Comparison of ENCODE assay signal across 1 cellular context in the genomic region with DNA sequence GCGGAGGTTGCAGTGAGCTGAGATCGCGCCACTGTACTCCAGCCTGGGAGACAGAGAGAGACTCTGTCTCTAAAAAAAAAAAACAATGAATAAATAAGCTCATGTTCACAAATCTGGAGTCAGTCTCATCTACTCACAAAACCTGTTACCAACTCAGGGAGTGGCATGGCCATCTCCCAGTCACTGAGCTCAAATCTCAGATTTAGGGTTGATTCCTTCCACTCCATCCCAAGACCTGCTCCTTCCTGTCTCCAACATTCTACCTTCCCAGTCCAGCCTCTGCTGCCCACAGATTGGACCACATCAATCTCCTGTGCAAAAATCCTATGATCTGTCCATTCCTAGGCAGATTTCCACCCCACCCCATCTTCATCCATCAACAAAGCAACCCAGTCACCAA.
TF ChIP-seq lines count a peak whose summit lies in the region.

No MANE protein-coding gene starts in this region.

TF ChIP-seq in K562, 482 proteins besides CTCF, POLR2A, EP300 and RAD21 (continued from another document):
- TF ChIP-seq, protein P1, sequence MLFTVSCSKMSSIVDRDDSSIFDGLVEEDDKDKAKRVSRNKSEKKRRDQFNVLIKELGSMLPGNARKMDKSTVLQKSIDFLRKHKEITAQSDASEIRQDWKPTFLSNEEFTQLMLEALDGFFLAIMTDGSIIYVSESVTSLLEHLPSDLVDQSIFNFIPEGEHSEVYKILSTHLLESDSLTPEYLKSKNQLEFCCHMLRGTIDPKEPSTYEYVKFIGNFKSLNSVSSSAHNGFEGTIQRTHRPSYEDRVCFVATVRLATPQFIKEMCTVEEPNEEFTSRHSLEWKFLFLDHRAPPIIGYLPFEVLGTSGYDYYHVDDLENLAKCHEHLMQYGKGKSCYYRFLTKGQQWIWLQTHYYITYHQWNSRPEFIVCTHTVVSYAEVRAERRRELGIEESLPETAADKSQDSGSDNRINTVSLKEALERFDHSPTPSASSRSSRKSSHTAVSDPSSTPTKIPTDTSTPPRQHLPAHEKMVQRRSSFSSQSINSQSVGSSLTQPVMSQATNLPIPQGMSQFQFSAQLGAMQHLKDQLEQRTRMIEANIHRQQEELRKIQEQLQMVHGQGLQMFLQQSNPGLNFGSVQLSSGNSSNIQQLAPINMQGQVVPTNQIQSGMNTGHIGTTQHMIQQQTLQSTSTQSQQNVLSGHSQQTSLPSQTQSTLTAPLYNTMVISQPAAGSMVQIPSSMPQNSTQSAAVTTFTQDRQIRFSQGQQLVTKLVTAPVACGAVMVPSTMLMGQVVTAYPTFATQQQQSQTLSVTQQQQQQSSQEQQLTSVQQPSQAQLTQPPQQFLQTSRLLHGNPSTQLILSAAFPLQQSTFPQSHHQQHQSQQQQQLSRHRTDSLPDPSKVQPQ (CRISPR knock-in tag; IDR thresholded peaks at IDR 0.05; ENCODE audit: borderline replicate concordance): no peak
- no peak for TF ChIP-seq SAFB2 (IDR thresholded peaks at IDR 0.05; ENCODE audit: borderline replicate concordance, low read depth, low read length, severe bottlenecking)
- TF ChIP-seq SMAD4 (CRISPR knock-in tag; conservative IDR thresholded peaks at IDR 0.05): no peak
- TF ChIP-seq KDM5B (IDR thresholded peaks at IDR 0.05; ENCODE audit: insufficient replicate concordance, low read depth, low read length): no peak
- TF ChIP-seq, protein P2, sequence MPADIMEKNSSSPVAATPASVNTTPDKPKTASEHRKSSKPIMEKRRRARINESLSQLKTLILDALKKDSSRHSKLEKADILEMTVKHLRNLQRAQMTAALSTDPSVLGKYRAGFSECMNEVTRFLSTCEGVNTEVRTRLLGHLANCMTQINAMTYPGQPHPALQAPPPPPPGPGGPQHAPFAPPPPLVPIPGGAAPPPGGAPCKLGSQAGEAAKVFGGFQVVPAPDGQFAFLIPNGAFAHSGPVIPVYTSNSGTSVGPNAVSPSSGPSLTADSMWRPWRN (IDR thresholded peaks at IDR 0.05; ENCODE audit: low read depth): no peak
- TF ChIP-seq, protein P3, sequence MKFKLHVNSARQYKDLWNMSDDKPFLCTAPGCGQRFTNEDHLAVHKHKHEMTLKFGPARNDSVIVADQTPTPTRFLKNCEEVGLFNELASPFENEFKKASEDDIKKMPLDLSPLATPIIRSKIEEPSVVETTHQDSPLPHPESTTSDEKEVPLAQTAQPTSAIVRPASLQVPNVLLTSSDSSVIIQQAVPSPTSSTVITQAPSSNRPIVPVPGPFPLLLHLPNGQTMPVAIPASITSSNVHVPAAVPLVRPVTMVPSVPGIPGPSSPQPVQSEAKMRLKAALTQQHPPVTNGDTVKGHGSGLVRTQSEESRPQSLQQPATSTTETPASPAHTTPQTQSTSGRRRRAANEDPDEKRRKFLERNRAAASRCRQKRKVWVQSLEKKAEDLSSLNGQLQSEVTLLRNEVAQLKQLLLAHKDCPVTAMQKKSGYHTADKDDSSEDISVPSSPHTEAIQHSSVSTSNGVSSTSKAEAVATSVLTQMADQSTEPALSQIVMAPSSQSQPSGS (CRISPR knock-in tag; IDR thresholded peaks at IDR 0.05): no peak
- TF ChIP-seq ETS2 (tag; IDR thresholded peaks at IDR 0.05; ENCODE audit: borderline replicate concordance, poor library complexity, severe bottlenecking): no peak
- TF ChIP-seq, protein P4, sequence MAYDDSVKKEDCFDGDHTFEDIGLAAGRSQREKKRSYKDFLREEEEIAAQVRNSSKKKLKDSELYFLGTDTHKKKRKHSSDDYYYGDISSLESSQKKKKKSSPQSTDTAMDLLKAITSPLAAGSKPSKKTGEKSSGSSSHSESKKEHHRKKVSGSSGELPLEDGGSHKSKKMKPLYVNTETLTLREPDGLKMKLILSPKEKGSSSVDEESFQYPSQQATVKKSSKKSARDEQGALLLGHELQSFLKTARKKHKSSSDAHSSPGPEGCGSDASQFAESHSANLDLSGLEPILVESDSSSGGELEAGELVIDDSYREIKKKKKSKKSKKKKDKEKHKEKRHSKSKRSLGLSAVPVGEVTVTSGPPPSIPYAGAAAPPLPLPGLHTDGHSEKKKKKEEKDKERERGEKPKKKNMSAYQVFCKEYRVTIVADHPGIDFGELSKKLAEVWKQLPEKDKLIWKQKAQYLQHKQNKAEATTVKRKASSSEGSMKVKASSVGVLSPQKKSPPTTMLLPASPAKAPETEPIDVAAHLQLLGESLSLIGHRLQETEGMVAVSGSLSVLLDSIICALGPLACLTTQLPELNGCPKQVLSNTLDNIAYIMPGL (CRISPR knock-in tag; IDR thresholded peaks at IDR 0.05): no peak
- no peak for TF ChIP-seq RBM25 (IDR thresholded peaks at IDR 0.05; ENCODE audit: low read depth, low read length, severe bottlenecking)
- no peak for TF ChIP-seq ESRRB (CRISPR knock-in tag; IDR thresholded peaks at IDR 0.05; ENCODE audit: borderline replicate concordance)
- no peak for TF ChIP-seq FOXP1 (CRISPR knock-in tag; IDR thresholded peaks at IDR 0.05)
- no peak for TF ChIP-seq FOXA3 (CRISPR knock-in tag; conservative IDR thresholded peaks at IDR 0.05 in 1 of 2, IDR thresholded peaks at IDR 0.05 in 1 of 2)
- TF ChIP-seq NCOA4 (IDR thresholded peaks at IDR 0.05; ENCODE audit: partially characterized antibody): no peak
- no peak for TF ChIP-seq ZNF780A (CRISPR knock-in tag; IDR thresholded peaks at IDR 0.05)
- TF ChIP-seq, protein P5, sequence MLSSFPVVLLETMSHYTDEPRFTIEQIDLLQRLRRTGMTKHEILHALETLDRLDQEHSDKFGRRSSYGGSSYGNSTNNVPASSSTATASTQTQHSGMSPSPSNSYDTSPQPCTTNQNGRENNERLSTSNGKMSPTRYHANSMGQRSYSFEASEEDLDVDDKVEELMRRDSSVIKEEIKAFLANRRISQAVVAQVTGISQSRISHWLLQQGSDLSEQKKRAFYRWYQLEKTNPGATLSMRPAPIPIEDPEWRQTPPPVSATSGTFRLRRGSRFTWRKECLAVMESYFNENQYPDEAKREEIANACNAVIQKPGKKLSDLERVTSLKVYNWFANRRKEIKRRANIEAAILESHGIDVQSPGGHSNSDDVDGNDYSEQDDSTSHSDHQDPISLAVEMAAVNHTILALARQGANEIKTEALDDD (IDR thresholded peaks at IDR 0.05): no peak
- TF ChIP-seq NFE2L1 (tag; IDR thresholded peaks at IDR 0.05; ENCODE audit: borderline replicate concordance, low read depth): no peak
- no peak for TF ChIP-seq ZNF436 (CRISPR knock-in tag; IDR thresholded peaks at IDR 0.05)
